Comparison of ENCODE assay signal across 9 cellular contexts in genomic region chr11:60970369-60970774, GRCh38. TPM values are rescaled to one million over a fixed set of nuclear protein-coding genes. Genes with fewer than 3 reads are reported as not detected.
DNase-seq lines count a peak whose midpoint lies in the region; ATAC-seq, FAIRE-seq and TF ChIP-seq lines count a peak whose summit lies in the region.
"Had no signal": no experiment of that assay in that cellular context is flagged by ENCODE, and none has a peak within 500 bp of the region (broad histone marks: within the 10 kb centered on the region; RNA-seq: fewer than 3 reads in every experiment).

No MANE protein-coding gene starts in this region.

- FAIRE-seq in D721Med (lab: Jason Lieb, UNC) = no peak

- H3K4me1 ChIP-seq in right cardiac atrium (ENCODE audit: control insufficient read depth, insufficient read depth, low read length) = no peaks in the 10 kb centered on the region

- TF ChIP-seq CTCF in D721Med (IDR thresholded peaks at IDR 0.05; ENCODE audit: insufficient read depth, missing control alignments) = peak; percentile 61

- peak overlapping the region; percentile 95 for H3K27ac Mint-ChIP-seq in activated naive CD4-positive, alpha-beta T cell treated with anti-CD3 and anti-CD28 coated beads, Interleukin-2, amount 50 U/mL, for 24 hours

- H3K27me3 Mint-ChIP-seq in activated naive CD4-positive, alpha-beta T cell treated with anti-CD3 and anti-CD28 coated beads, Interleukin-2, amount 50 U/mL, for 24 hours = no peaks in the 10 kb centered on the region

- H3K27ac ChIP-seq in right cardiac atrium (ENCODE audit: low read length) = no peak overlapping the region
- H3K27ac ChIP-seq: SK-N-MC had no signal

- H3K4me1 Mint-ChIP-seq in activated naive CD4-positive, alpha-beta T cell treated with anti-CD3 and anti-CD28 coated beads, Interleukin-2, amount 50 U/mL, for 24 hours = peaks cover 20% of the 10 kb centered on the region

- H3K36me3 Mint-ChIP-seq in activated naive CD4-positive, alpha-beta T cell treated with anti-CD3 and anti-CD28 coated beads, Interleukin-2, amount 50 U/mL, for 24 hours = peaks cover 28% of the 10 kb centered on the region

- intact Hi-C loops in right cardiac atrium (cut with DNase I) = loop anchor here in 1 of 4 donors (1.0 kb wide), 1 partner anchor 159 kb away; no protein-coding TSS in a partner anchor

- H3K4me3 ChIP-seq in right cardiac atrium (ENCODE audit: low read length) = no peak overlapping the region
- H3K4me3 ChIP-seq: SK-N-MC had no signal

- H3K9me3 Mint-ChIP-seq in activated naive CD4-positive, alpha-beta T cell treated with anti-CD3 and anti-CD28 coated beads, Interleukin-2, amount 50 U/mL, for 24 hours = no peaks in the 10 kb centered on the region

- no peaks in the 10 kb centered on the region for H3K9me3 ChIP-seq in right cardiac atrium (ENCODE audit: control insufficient read depth, low read length)

- WGBS in right cardiac atrium = 18% methylated on average over 9 of the region's 9 CpGs

- ATAC-seq in HG02973 (IDR thresholded peaks at IDR 0.05; ENCODE audit: unreplicated experiment) (peak; percentile 76), right cardiac atrium (peak; percentile 67 to 82), HG03457 (IDR thresholded peaks at IDR 0.05; ENCODE audit: unreplicated experiment) (no peak)

- no peak for DNase-seq in D721Med (ENCODE audit: insufficient read length, low spot score)
- DNase-seq in SKM-1 treated with dmso at 0.1 percent for 144 hours (lab: John Stamatoyannopoulos, UW; ENCODE audit: unreplicated experiment) = peak; percentile 45
- DNase-seq in right cardiac atrium = peak; percentile 58 to 85 (median 84)
- peak; percentile 52 to 79 (median 66) for DNase-seq in stimulated activated CD4-positive, alpha-beta T cell treated with anti-CD3 and anti-CD28 coated beads, Interleukin-1b, Interleukin-23, amount 100 ng/mL, for 24 hours (ENCODE audit: low read depth in 4 of 4, low spot score in 1 of 4)
- no peak for DNase-seq in foreskin melanocyte

- peak overlapping the region; percentile 99 for H3K4me3 Mint-ChIP-seq in activated naive CD4-positive, alpha-beta T cell treated with anti-CD3 and anti-CD28 coated beads, Interleukin-2, amount 50 U/mL, for 24 hours

- H3K27me3 ChIP-seq in right cardiac atrium (ENCODE audit: control insufficient read depth, insufficient read depth) = no peaks in the 10 kb centered on the region

RNA-seq across cellular contexts. Expression of gene CD6, which starts 1.1 kb away (rescaled TPM):
- 1 to 10 TPM in 2 of 4 donors, under 1 TPM in 2; 0.71 to 1.7 (median 0.87) TPM for total RNA-seq in right cardiac atrium
- 0.11 TPM for polyA plus RNA-seq in right cardiac atrium

RNA-seq across cellular contexts. Expression of gene SLC15A3, which starts 18.4 kb away (rescaled TPM):
- 10 to 100 TPM; 17.4 to 24.7 (median 22.1) TPM for total RNA-seq in right cardiac atrium
- 24.6 TPM for polyA plus RNA-seq in right cardiac atrium

RNA-seq across cellular contexts. Expression of gene TMEM132A, which starts 46.1 kb away (rescaled TPM):
- total RNA-seq in right cardiac atrium = 10 to 100 TPM in 1 of 4 donors, 1 to 10 TPM in 3; 5.1 to 10.2 (median 7.0) TPM
- 6.8 TPM for polyA plus RNA-seq in right cardiac atrium

RNA-seq across cellular contexts. Expression of gene TMEM109, which starts 56.4 kb away (rescaled TPM):
- 100 to 1,000 TPM; 103 to 119 (median 117) TPM for total RNA-seq in right cardiac atrium
- polyA plus RNA-seq in right cardiac atrium = 112 TPM

Comparison
In these comparisons a context has a peak if more than half of its experiments do, and no peak if none do; other contexts are left out.
1. DNase-seq: peak in SKM-1 treated with dmso at 0.1 percent for 144 hours (single experiment), right cardiac atrium (3 of 3) and stimulated activated CD4-positive, alpha-beta T cell treated with anti-CD3 and anti-CD28 coated beads, Interleukin-1b, Interleukin-23, amount 100 ng/mL, for 24 hours (4 of 4); none in D721Med (single experiment) and foreskin melanocyte (single experiment).